Comparison of ENCODE assay signal across 11 cellular contexts in the genomic region with DNA sequence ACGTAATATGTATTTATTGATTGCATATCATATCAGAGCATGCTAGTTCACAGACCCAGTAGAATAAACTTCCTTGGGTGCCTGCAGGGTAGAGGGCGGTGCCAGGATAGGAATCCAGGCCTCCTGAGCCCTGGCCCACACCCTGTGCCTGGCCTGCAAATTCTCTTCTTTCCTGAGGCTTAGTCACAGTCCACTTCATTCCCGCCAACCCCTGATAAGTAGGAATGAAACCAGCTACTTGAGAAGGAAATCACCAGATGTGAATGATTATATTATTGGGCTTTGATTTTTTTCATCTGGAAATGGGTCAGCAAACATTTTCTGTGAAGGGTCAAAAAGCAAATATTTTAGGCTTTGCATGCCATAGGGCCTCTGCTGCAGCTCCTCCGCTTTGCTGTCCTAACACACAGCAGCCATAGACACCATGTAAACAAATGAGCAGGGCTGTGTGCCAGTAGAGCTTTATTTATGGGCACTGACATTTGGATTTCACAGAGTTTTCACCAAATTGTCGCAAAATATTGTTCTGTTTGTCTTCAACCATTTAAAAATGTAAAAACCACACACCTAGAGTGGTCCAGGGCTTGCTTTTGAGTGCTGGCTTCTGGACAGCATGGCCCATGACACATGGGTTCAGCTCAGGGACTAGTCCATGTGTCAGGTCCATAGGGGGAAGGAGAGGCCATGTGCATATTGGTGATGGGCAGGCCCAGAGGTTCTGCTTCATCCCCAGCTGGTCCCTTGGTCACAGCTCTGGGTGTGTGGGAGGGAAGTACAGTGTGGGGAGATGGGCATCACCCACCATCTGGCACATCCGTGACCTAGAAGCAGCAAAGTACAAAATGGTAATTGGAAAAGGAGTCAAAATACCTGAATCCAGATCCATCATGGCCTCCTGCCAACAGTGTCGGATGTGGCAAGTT. TPM values are rescaled to one million over a fixed set of nuclear protein-coding genes. Genes with fewer than 3 reads are reported as not detected.
A peak's percentile ranks its signal among the peaks of the same experiment; 100 is the strongest.
DNase-seq lines count a peak whose midpoint lies in the region; TF ChIP-seq lines count a peak whose summit lies in the region.
"Had no signal": no experiment of that assay in that cellular context is flagged by ENCODE, and none has a peak within 500 bp of the region (broad histone marks: within the 10 kb centered on the region; RNA-seq: fewer than 3 reads in every experiment).

No MANE protein-coding gene starts in this region.

- no TSS peak for BruUV-seq in Calu3 (replicated peaks; lab: Mats Ljungman, UMichigan)

- CTCF ChIA-PET in Calu3 (lab: Charles Lee) = interaction anchor here (0.7 kb wide), 1 partner anchor 48 kb away, joined by 3 read pairs; no protein-coding TSS in a partner anchor

- intact Hi-C loops in Calu3 (cut with micrococcal nuclease; ENCODE audit: unreplicated experiment) = no loop called here

- H3K36me3 Mint-ChIP-seq in Calu3 (ENCODE audit: insufficient read depth, unreplicated experiment) (no peaks in the 10 kb centered on the region), osteocyte (ENCODE audit: unreplicated experiment) (peaks cover 5% of the 10 kb centered on the region)

- H3K4me3 ChIP-seq in fibroblast of the aortic adventitia (ENCODE audit: low read depth, low read length) = no peak overlapping the region

- no peaks in the 10 kb centered on the region for H3K9me3 Mint-ChIP-seq in Calu3 (ENCODE audit: low read depth, unreplicated experiment)
- H3K9me3 Mint-ChIP-seq in osteocyte (ENCODE audit: unreplicated experiment) = no peaks in the 10 kb centered on the region
- H3K9me3 Mint-ChIP-seq: activated naive CD4-positive, alpha-beta T cell treated with anti-CD3 and anti-CD28 coated beads for 36 hours; effector memory CD8-positive, alpha-beta T cell had no signal

- H3K27ac Mint-ChIP-seq in Calu3 (ENCODE audit: unreplicated experiment) (no peak overlapping the region), osteocyte (ENCODE audit: unreplicated experiment) (peak overlapping the region; percentile 59)
- H3K27ac Mint-ChIP-seq: activated naive CD4-positive, alpha-beta T cell treated with anti-CD3 and anti-CD28 coated beads for 36 hours; effector memory CD8-positive, alpha-beta T cell had no signal

- H3K4me3 Mint-ChIP-seq in Calu3 (ENCODE audit: low read depth, unreplicated experiment) (no peak overlapping the region), osteocyte (ENCODE audit: unreplicated experiment) (no peak overlapping the region)
- H3K4me3 Mint-ChIP-seq: activated naive CD4-positive, alpha-beta T cell treated with anti-CD3 and anti-CD28 coated beads for 36 hours; effector memory CD8-positive, alpha-beta T cell had no signal

- H3K4me1 Mint-ChIP-seq in Calu3 (ENCODE audit: low read depth, unreplicated experiment) (peaks cover 9% of the 10 kb centered on the region), osteocyte (ENCODE audit: unreplicated experiment) (peaks cover 21% of the 10 kb centered on the region)

- TF ChIP-seq CTCF in Calu3 (IDR thresholded peaks at IDR 0.05; ENCODE audit: unreplicated experiment) = no peak
- TF ChIP-seq CTCF in fibroblast of the aortic adventitia (IDR thresholded peaks at IDR 0.05; ENCODE audit: insufficient read depth, low read length) = no peak
- TF ChIP-seq CTCF in osteocyte (IDR thresholded peaks at IDR 0.05) = no peak

- DNase-seq in Calu3 = peak; percentile 46
- DNase-seq in NCI-H2171 (lab: John Stamatoyannopoulos, UW) = peak; percentile 23
- DNase-seq in fibroblast of the aortic adventitia (ENCODE audit: low read depth) = peak; percentile 88
- no peak for DNase-seq in osteocyte (ENCODE audit: extremely low spot score, unreplicated experiment)
- DNase-seq in activated CD4-positive, CD25-positive, alpha-beta regulatory T cell (lab: John Stamatoyannopoulos, UW) = no peak
- no peak for DNase-seq in NCI-H2196 treated with DMSO at 0.1 percent for 48 hours (lab: John Stamatoyannopoulos, UW; ENCODE audit: unreplicated experiment)
- DNase-seq in T1000 (lab: John Stamatoyannopoulos, UW) = no peak
- DNase-seq in NCI-H1930 (lab: John Stamatoyannopoulos, UW) = no peak
- DNase-seq: activated naive CD4-positive, alpha-beta T cell treated with anti-CD3 and anti-CD28 coated beads for 36 hours; effector memory CD8-positive, alpha-beta T cell; NCI-H146 had no signal

- H3K27me3 Mint-ChIP-seq in Calu3 (ENCODE audit: unreplicated experiment) (no peaks in the 10 kb centered on the region), osteocyte (ENCODE audit: unreplicated experiment) (no peaks in the 10 kb centered on the region)
- H3K27me3 Mint-ChIP-seq: effector memory CD8-positive, alpha-beta T cell had no signal

RNA-seq across cellular contexts. Expression of a gene that starts 50.4 kb away (rescaled TPM):
- total RNA-seq in Calu3 (2022) = 16.5 and 20.1 TPM in 2 replicates
- 13.2 and 17.7 TPM in 2 replicates for total RNA-seq in fibroblast of the aortic adventitia (ENCODE audit: low replicate concordance)
- 15.6 and 16.3 TPM in 2 replicates for total RNA-seq in osteocyte

Comparison
In these comparisons a context has a peak if more than half of its experiments do, and no peak if none do; other contexts are left out.
1. DNase-seq: peak in Calu3 (single experiment), NCI-H2171 (single experiment) and fibroblast of the aortic adventitia (single experiment); none in osteocyte (single experiment), activated CD4-positive, CD25-positive, alpha-beta regulatory T cell (0 of 4), NCI-H2196 treated with DMSO at 0.1 percent for 48 hours (single experiment), T1000 (single experiment) and NCI-H1930 (0 of 2).